Comparison of ENCODE assay signal across 7 cellular contexts in the genomic region with DNA sequence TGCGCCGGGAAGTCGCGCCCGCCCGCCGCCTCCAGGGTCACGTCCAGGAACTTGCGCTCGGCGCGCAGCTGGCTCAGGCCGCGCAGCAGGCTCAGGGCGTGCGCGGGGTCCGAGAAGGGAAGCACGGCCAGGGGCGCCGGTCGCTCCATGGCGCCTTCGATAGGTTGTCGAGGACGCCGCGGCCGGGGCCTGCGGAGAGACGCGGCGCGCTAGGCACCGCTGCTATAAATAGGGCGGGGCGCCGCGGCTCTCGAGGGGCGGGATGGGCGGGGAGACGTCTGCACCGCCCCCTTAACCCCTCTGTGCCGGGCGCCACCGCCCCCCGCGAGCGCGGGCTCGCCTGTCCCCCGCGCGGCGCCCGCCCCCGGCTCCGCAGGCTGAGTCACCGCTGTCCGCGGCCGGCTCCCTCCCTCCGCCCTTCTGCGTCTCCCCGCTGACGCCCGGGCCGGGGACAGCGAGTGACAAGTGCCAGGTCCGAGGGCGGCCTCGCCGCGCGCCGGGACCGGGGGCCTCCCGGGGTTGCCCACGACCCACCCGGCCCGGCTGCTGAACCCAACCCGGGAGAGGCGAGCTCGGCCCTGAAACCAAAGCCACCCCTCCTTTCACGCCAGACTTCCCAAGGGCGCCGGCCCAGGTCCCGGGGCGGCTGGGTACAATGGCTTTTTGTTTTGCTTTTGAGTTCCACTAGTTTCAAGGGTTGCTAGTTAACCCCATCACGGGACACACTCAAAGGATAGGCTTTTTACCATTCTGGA. TPM values are rescaled to one million over a fixed set of nuclear protein-coding genes. Genes with fewer than 3 reads are reported as not detected.
DNase-seq lines count a peak whose midpoint lies in the region; ATAC-seq, FAIRE-seq and TF ChIP-seq lines count a peak whose summit lies in the region.

Gene KLHL21, minus strand, starts transcription at position 201 of the 755 bp plus-strand sequence. Its CDS starts 52 bp downstream, at position 149.

- H3K4me3 ChIP-seq in WERI-Rb-1 (ENCODE audit: low read depth, low read length) (peak within 1 kb of the TSS; percentile 69), breast epithelium (peak within 1 kb of the TSS; percentile 73 to 97 (median 96)), small intestine (ENCODE audit: low read depth in 1 of 2, low read length in 2 of 2) (peak within 1 kb of the TSS; percentile 82 to 89)

- no peak for TF ChIP-seq CTCF in WERI-Rb-1 (IDR thresholded peaks at IDR 0.05; ENCODE audit: low read depth, low read length)
- peak in 1 of 3 donors; percentile 14 for TF ChIP-seq CTCF in breast epithelium (IDR thresholded peaks at IDR 0.05)

- no peaks in the 10 kb centered on the region for H3K27me3 ChIP-seq in WERI-Rb-1 (ENCODE audit: insufficient read depth, low read depth, severe bottlenecking)
- no peaks in the 10 kb centered on the region for H3K27me3 ChIP-seq in breast epithelium
- no peaks in the 10 kb centered on the region for H3K27me3 ChIP-seq in small intestine (ENCODE audit: control insufficient read depth in 2 of 2, insufficient read depth in 2 of 2, low read length in 2 of 2)

- intact Hi-C loops in breast epithelium (cut with DNase I; ENCODE audit: low total_unique reads) = no loop called here

- peak within 1 kb of the TSS; percentile 74 for H3K27ac ChIP-seq in WERI-Rb-1
- H3K27ac ChIP-seq in breast epithelium = peak within 1 kb of the TSS; percentile 98 to 99
- H3K27ac ChIP-seq in small intestine (ENCODE audit: low read depth in 1 of 2, low read length in 1 of 2) = peak within 1 kb of the TSS; percentile 95 to 100

- FAIRE-seq in small intestine (lab: Jason Lieb, UNC) = no peak

- peak; percentile 60 for ATAC-seq in GM18505 (IDR thresholded peaks at IDR 0.05; ENCODE audit: unreplicated experiment)
- peak; percentile 65 for ATAC-seq in HG02798 (IDR thresholded peaks at IDR 0.05; ENCODE audit: poor library complexity, unreplicated experiment)

- TF ChIP-seq POLR2A in GM18505 (IDR thresholded peaks at IDR 0.05; ENCODE audit: borderline replicate concordance, extremely low read depth, insufficient read depth, insufficient read length) (peak; percentile 93), breast epithelium (IDR thresholded peaks at IDR 0.05) (no peak)

- H3K9me3 ChIP-seq in WERI-Rb-1 (ENCODE audit: severe bottlenecking) (no peaks in the 10 kb centered on the region), breast epithelium (no peaks in the 10 kb centered on the region), small intestine (ENCODE audit: control insufficient read depth, low read depth) (no peaks in the 10 kb centered on the region)

- WGBS in small intestine, 3 donors = 0% methylated on average over 30 to 91 of the region's 91 CpGs

- H3K4me1 ChIP-seq in breast epithelium (peaks cover 12 to 17% of the 10 kb centered on the region in 2 donors), small intestine (ENCODE audit: control insufficient read depth in 2 of 2, insufficient read depth in 1 of 2, low read depth in 1 of 2, low read length in 1 of 2) (peaks cover 0 to 3% of the 10 kb centered on the region in 2 donors)

- DNase-seq in NCI-H2029 treated with DMSO at 0.1 percent for 48 hours (lab: John Stamatoyannopoulos, UW) (peak; percentile 23), WERI-Rb-1 (peak; percentile 85), breast epithelium (ENCODE audit: low spot score in 2 of 2) (peak; percentile 87 to 90), iPS-NIHi11 (ENCODE audit: low spot score) (peak; percentile 90), small intestine (peak; percentile 88)

- H3K36me3 ChIP-seq in WERI-Rb-1 (peaks cover 24% of the 10 kb centered on the region), breast epithelium (no peaks in the 10 kb centered on the region), small intestine (ENCODE audit: control insufficient read depth in 2 of 2, insufficient read depth in 2 of 2, low read length in 2 of 2) (peaks cover 0 to 3% of the 10 kb centered on the region in 2 donors)

RNA-seq across cellular contexts. Expression of gene KLHL21, which starts in this region (rescaled TPM):
- 10 to 100 TPM; 45.2 to 61.3 (median 58.1) TPM for total RNA-seq in breast epithelium
- polyA plus RNA-seq in small intestine = 10 to 100 TPM in 1 of 3 donors, 1 to 10 TPM in 2; 3.1 to 10.5 (median 4.1) TPM

Comparison
In these comparisons a context has a peak if more than half of its experiments do, and no peak if none do; other contexts are left out.
1. Peak in every context shown above with its lines: DNase-seq, ATAC-seq, H3K4me3 ChIP-seq and H3K27ac ChIP-seq.
2. DNase-seq: peak in every context shown above with its lines; median percentile 90 in iPS-NIHi11; 88 in breast epithelium; 88 in small intestine; 85 in WERI-Rb-1; 23 in NCI-H2029 treated with DMSO at 0.1 percent for 48 hours.